18 cellular contexts compared by ENCODE assay signal in genomic region chr15:58549780-58550064, GRCh38.
DNase-seq lines count a peak whose midpoint lies in the region; ATAC-seq and TF ChIP-seq lines count a peak whose summit lies in the region.
"Had no signal": no experiment of that assay in that cellular context is flagged by ENCODE, and none has a peak within 500 bp of the region (broad histone marks: within the 10 kb centered on the region; RNA-seq: fewer than 3 reads in every experiment).

No MANE protein-coding gene starts in this region.

- no peak for TF ChIP-seq CTCF in vagina (IDR thresholded peaks at IDR 0.05)

- intact Hi-C loops in dendritic cell treated with granulocyte-macrophage colony-stimulating factor and Interleukin-4, amounts not matched to agents 40 ng/mL and 50 ng/mL, for 4 days (cut with micrococcal nuclease): no loop called here
- intact Hi-C loops in vagina (cut with DNase I): no loop called here

- peaks cover 42% of the 10 kb centered on the region for H3K4me1 Mint-ChIP-seq in activated naive CD8-positive, alpha-beta T cell treated with anti-CD3 and anti-CD28 coated beads, Interleukin-2, amount 10 ng/mL, durations not matched to agents 7 days and 5 days
- H3K4me1 Mint-ChIP-seq in activated naive CD8-positive, alpha-beta T cell treated with anti-CD3 and anti-CD28 coated beads, Interleukin-2, amount 50 U/mL, for 24 hours: peaks cover 45% of the 10 kb centered on the region
- H3K4me1 Mint-ChIP-seq in dendritic cell treated with granulocyte-macrophage colony-stimulating factor and Interleukin-4, amounts not matched to agents 40 ng/mL and 50 ng/mL, for 4 days (ENCODE audit: low read depth): peaks cover 34% of the 10 kb centered on the region
- H3K4me1 Mint-ChIP-seq in effector memory CD8-positive, alpha-beta T cell (ENCODE audit: low read depth in 2 of 2): peaks cover 32 to 33% of the 10 kb centered on the region in 2 donors

- no peaks in the 10 kb centered on the region for H3K9me3 ChIP-seq in mesodermal cell (ENCODE audit: control insufficient read depth, low read length)
- no peaks in the 10 kb centered on the region for H3K9me3 ChIP-seq in vagina
- H3K9me3 ChIP-seq: prostate gland had no signal

- peaks cover 62% of the 10 kb centered on the region for H3K4me1 ChIP-seq in mesodermal cell (ENCODE audit: control insufficient read depth, insufficient read depth, low read length, poor library complexity, severe bottlenecking)
- H3K4me1 ChIP-seq in vagina: peaks cover 24% of the 10 kb centered on the region

- peak overlapping the region; percentile 82 for H3K27ac ChIP-seq in mesodermal cell (ENCODE audit: low read depth, low read length, severe bottlenecking)
- H3K27ac ChIP-seq in vagina: peak overlapping the region; percentile 75
- H3K27ac ChIP-seq: HL-60, prostate gland had no signal

- no peak overlapping the region for H3K4me3 Mint-ChIP-seq in activated naive CD8-positive, alpha-beta T cell treated with anti-CD3 and anti-CD28 coated beads, Interleukin-2, amount 10 ng/mL, durations not matched to agents 7 days and 5 days
- H3K4me3 Mint-ChIP-seq in activated naive CD8-positive, alpha-beta T cell treated with anti-CD3 and anti-CD28 coated beads, Interleukin-2, amount 50 U/mL, for 24 hours: no peak overlapping the region
- H3K4me3 Mint-ChIP-seq in dendritic cell treated with granulocyte-macrophage colony-stimulating factor and Interleukin-4, amounts not matched to agents 40 ng/mL and 50 ng/mL, for 4 days: no peak overlapping the region
- H3K4me3 Mint-ChIP-seq in effector memory CD8-positive, alpha-beta T cell: no peak overlapping the region
- H3K4me3 Mint-ChIP-seq: CD14-positive monocyte; stimulated activated naive CD8-positive, alpha-beta T cell treated with anti-CD3 and anti-CD28 coated beads, Interleukin-15, amount 100 ng/mL, for 72 hours had no signal

- H3K36me3 ChIP-seq in mesodermal cell (ENCODE audit: control insufficient read depth, insufficient read depth, low read length): no peaks in the 10 kb centered on the region
- no peaks in the 10 kb centered on the region for H3K36me3 ChIP-seq in vagina
- H3K36me3 ChIP-seq: prostate gland had no signal

- DNase-seq in activated naive CD8-positive, alpha-beta T cell treated with anti-CD3 and anti-CD28 coated beads, Interleukin-2, amount 10 ng/mL, durations not matched to agents 7 days and 5 days: no peak
- no peak for DNase-seq in activated naive CD8-positive, alpha-beta T cell treated with anti-CD3 and anti-CD28 coated beads, Interleukin-2, amount 50 U/mL, for 24 hours
- DNase-seq in vagina (ENCODE audit: extremely low spot score in 2 of 2): peak in 1 of 2 donors; percentile 64
- no peak for DNase-seq in effector memory CD8-positive, alpha-beta T cell
- DNase-seq in NCI-H510A treated with DMSO at 0.1 percent for 48 hours (lab: John Stamatoyannopoulos, UW): no peak
- DNase-seq: activated gamma-delta T cell treated with Interleukin-2 at 50 U/mL for 16 hours; erythroblast; NCI-H1436 treated with DMSO at 0.1 percent for 48 hours; NCI-H774; PC-9; stimulated activated CD4-positive, alpha-beta T cell treated with anti-CD3 and anti-CD28 coated beads, Interleukin-4, amount 100 ng/mL, for 1 hour; stimulated activated naive CD8-positive, alpha-beta T cell treated with anti-CD3 and anti-CD28 coated beads, Interleukin-15, amount 100 ng/mL, for 72 hours had no signal

- H3K36me3 Mint-ChIP-seq in activated naive CD8-positive, alpha-beta T cell treated with anti-CD3 and anti-CD28 coated beads, Interleukin-2, amount 10 ng/mL, durations not matched to agents 7 days and 5 days: peaks cover 24% of the 10 kb centered on the region
- no peaks in the 10 kb centered on the region for H3K36me3 Mint-ChIP-seq in activated naive CD8-positive, alpha-beta T cell treated with anti-CD3 and anti-CD28 coated beads, Interleukin-2, amount 50 U/mL, for 24 hours (ENCODE audit: low read depth)
- no peaks in the 10 kb centered on the region for H3K36me3 Mint-ChIP-seq in dendritic cell treated with granulocyte-macrophage colony-stimulating factor and Interleukin-4, amounts not matched to agents 40 ng/mL and 50 ng/mL, for 4 days (ENCODE audit: low read depth)
- H3K36me3 Mint-ChIP-seq in effector memory CD8-positive, alpha-beta T cell (ENCODE audit: insufficient read depth): peaks cover 3% of the 10 kb centered on the region
- H3K36me3 Mint-ChIP-seq: CD14-positive monocyte had no signal

- H3K27me3 ChIP-seq in vagina: no peaks in the 10 kb centered on the region

- POLR2A ChIA-PET in activated naive CD8-positive, alpha-beta T cell treated with anti-CD3 and anti-CD28 coated beads, Interleukin-2, amount 10 ng/mL, durations not matched to agents 7 days and 5 days (lab: Charles Lee): interaction anchor here (0.7 to 0.8 kb wide), 2 partner anchors 15 to 73 kb away, joined by 3 to 4 read pairs; no protein-coding TSS in a partner anchor

- peaks cover 1% of the 10 kb centered on the region for H3K9me3 Mint-ChIP-seq in activated naive CD8-positive, alpha-beta T cell treated with anti-CD3 and anti-CD28 coated beads, Interleukin-2, amount 10 ng/mL, durations not matched to agents 7 days and 5 days
- H3K9me3 Mint-ChIP-seq in activated naive CD8-positive, alpha-beta T cell treated with anti-CD3 and anti-CD28 coated beads, Interleukin-2, amount 50 U/mL, for 24 hours: no peaks in the 10 kb centered on the region
- no peaks in the 10 kb centered on the region for H3K9me3 Mint-ChIP-seq in dendritic cell treated with granulocyte-macrophage colony-stimulating factor and Interleukin-4, amounts not matched to agents 40 ng/mL and 50 ng/mL, for 4 days
- no peaks in the 10 kb centered on the region for H3K9me3 Mint-ChIP-seq in effector memory CD8-positive, alpha-beta T cell
- H3K9me3 Mint-ChIP-seq: stimulated activated naive CD8-positive, alpha-beta T cell treated with anti-CD3 and anti-CD28 coated beads, Interleukin-15, amount 100 ng/mL, for 72 hours had no signal

- H3K27ac Mint-ChIP-seq in activated naive CD8-positive, alpha-beta T cell treated with anti-CD3 and anti-CD28 coated beads, Interleukin-2, amount 10 ng/mL, durations not matched to agents 7 days and 5 days: peak overlapping the region; percentile 51
- no peak overlapping the region for H3K27ac Mint-ChIP-seq in activated naive CD8-positive, alpha-beta T cell treated with anti-CD3 and anti-CD28 coated beads, Interleukin-2, amount 50 U/mL, for 24 hours
- peak overlapping the region; percentile 62 for H3K27ac Mint-ChIP-seq in dendritic cell treated with granulocyte-macrophage colony-stimulating factor and Interleukin-4, amounts not matched to agents 40 ng/mL and 50 ng/mL, for 4 days
- no peak overlapping the region for H3K27ac Mint-ChIP-seq in effector memory CD8-positive, alpha-beta T cell

- H3K27me3 Mint-ChIP-seq in activated naive CD8-positive, alpha-beta T cell treated with anti-CD3 and anti-CD28 coated beads, Interleukin-2, amount 10 ng/mL, durations not matched to agents 7 days and 5 days: no peaks in the 10 kb centered on the region
- H3K27me3 Mint-ChIP-seq in activated naive CD8-positive, alpha-beta T cell treated with anti-CD3 and anti-CD28 coated beads, Interleukin-2, amount 50 U/mL, for 24 hours: no peaks in the 10 kb centered on the region
- H3K27me3 Mint-ChIP-seq in dendritic cell treated with granulocyte-macrophage colony-stimulating factor and Interleukin-4, amounts not matched to agents 40 ng/mL and 50 ng/mL, for 4 days: peaks cover 25% of the 10 kb centered on the region
- H3K27me3 Mint-ChIP-seq in effector memory CD8-positive, alpha-beta T cell: peaks cover 0 to 22% of the 10 kb centered on the region in 2 donors

- no peak overlapping the region for H3K4me3 ChIP-seq in mesodermal cell (ENCODE audit: extremely low read depth, insufficient read depth, low read length, poor library complexity, severe bottlenecking)
- no peak overlapping the region for H3K4me3 ChIP-seq in vagina
- H3K4me3 ChIP-seq: PC-9, prostate gland had no signal

- 92 to 96% methylated on average over 5 to 7 of the region's 7 CpGs for WGBS in mesodermal cell (ENCODE audit: insufficient coverage in 2 of 2), 2 experiments

- no peak for ATAC-seq in activated naive CD8-positive, alpha-beta T cell treated with anti-CD3 and anti-CD28 coated beads, Interleukin-2, amount 10 ng/mL, durations not matched to agents 7 days and 5 days (ENCODE audit: low read depth)
- no peak for ATAC-seq in activated naive CD8-positive, alpha-beta T cell treated with anti-CD3 and anti-CD28 coated beads, Interleukin-2, amount 50 U/mL, for 24 hours
- no peak for ATAC-seq in effector memory CD8-positive, alpha-beta T cell (replicated peaks)
- ATAC-seq in GM19023 (IDR thresholded peaks at IDR 0.05; ENCODE audit: unreplicated experiment): no peak
- ATAC-seq: stimulated activated naive CD8-positive, alpha-beta T cell treated with anti-CD3 and anti-CD28 coated beads, Interleukin-15, amount 100 ng/mL, for 72 hours had no signal

- no peak for TF ChIP-seq POLR2A in vagina (IDR thresholded peaks at IDR 0.05)

Comparison
In these comparisons a context has a peak if more than half of its experiments do, and no peak if none do; other contexts are left out.
1. H3K27ac Mint-ChIP-seq: peak in activated naive CD8-positive, alpha-beta T cell treated with anti-CD3 and anti-CD28 coated beads, Interleukin-2, amount 10 ng/mL, durations not matched to agents 7 days and 5 days (single experiment) and dendritic cell treated with granulocyte-macrophage colony-stimulating factor and Interleukin-4, amounts not matched to agents 40 ng/mL and 50 ng/mL, for 4 days (single experiment); none in activated naive CD8-positive, alpha-beta T cell treated with anti-CD3 and anti-CD28 coated beads, Interleukin-2, amount 50 U/mL, for 24 hours (single experiment) and effector memory CD8-positive, alpha-beta T cell (0 of 2).